ENCODE assay signal across 22 cellular contexts in genomic region chr1:84569216-84569615, GRCh38.
DNase-seq lines count a peak whose midpoint lies in the region; ATAC-seq and TF ChIP-seq lines count a peak whose summit lies in the region.
"Had no signal": no experiment of that assay in that cellular context is flagged by ENCODE, and none has a peak within 500 bp of the region (broad histone marks: within the 10 kb centered on the region; RNA-seq: fewer than 3 reads in every experiment).

No MANE protein-coding gene starts in this region.

- peaks cover 37% of the 10 kb centered on the region for H3K36me3 Mint-ChIP-seq in nephron progenitor cell (ENCODE audit: low read depth)

- H3K9me3 ChIP-seq in WERI-Rb-1 (ENCODE audit: severe bottlenecking): peaks cover 7% of the 10 kb centered on the region
- H3K9me3 ChIP-seq: SK-N-SH had no signal

- no peak overlapping the region for H3K4me3 ChIP-seq in WERI-Rb-1 (ENCODE audit: low read depth, low read length)
- H3K4me3 ChIP-seq: GM12878 had no signal

- no peaks in the 10 kb centered on the region for H3K27me3 ChIP-seq in WERI-Rb-1 (ENCODE audit: insufficient read depth, low read depth, severe bottlenecking)

- H3K27me3 Mint-ChIP-seq in nephron progenitor cell (ENCODE audit: low read depth, poor library complexity): no peaks in the 10 kb centered on the region
- H3K27me3 Mint-ChIP-seq: B cell had no signal

- H3K9me3 Mint-ChIP-seq in nephron progenitor cell: peaks cover 3% of the 10 kb centered on the region
- H3K9me3 Mint-ChIP-seq: CD8-positive, alpha-beta T cell had no signal

- no peak overlapping the region for H3K4me3 Mint-ChIP-seq in nephron progenitor cell
- H3K4me3 Mint-ChIP-seq: B cell; CD8-positive, alpha-beta T cell had no signal

- no peak for ATAC-seq in GM18907 (IDR thresholded peaks at IDR 0.05; ENCODE audit: unreplicated experiment)
- ATAC-seq: CD8-positive, alpha-beta T cell; GM12878; PC-3 had no signal

- no peak overlapping the region for H3K27ac Mint-ChIP-seq in nephron progenitor cell
- H3K27ac Mint-ChIP-seq: B cell; CD8-positive, alpha-beta T cell had no signal

- H3K27ac ChIP-seq in WERI-Rb-1: peak overlapping the region; percentile 88
- H3K27ac ChIP-seq: 22Rv1, C4-2B, HL-60 had no signal

- H3K36me3 ChIP-seq in WERI-Rb-1: peaks cover 9% of the 10 kb centered on the region; the same call in 1 of the 2 replicates

- TF ChIP-seq CTCF in WERI-Rb-1 (IDR thresholded peaks at IDR 0.05; ENCODE audit: low read depth, low read length) (no peak), nephron progenitor cell (IDR thresholded peaks at IDR 0.05) (no peak)

- H3K4me1 Mint-ChIP-seq in nephron progenitor cell: peaks cover 33% of the 10 kb centered on the region

- DNase-seq in DMS 273 (lab: John Stamatoyannopoulos, UW; ENCODE audit: unreplicated experiment): peak; percentile 48
- no peak for DNase-seq in DMS 273 treated with DMSO at 0.1 percent for 48 hours (lab: John Stamatoyannopoulos, UW)
- peak; percentile 35 for DNase-seq in NCI-H446 treated with DMSO at 0.1 percent for 48 hours (lab: John Stamatoyannopoulos, UW)
- DNase-seq in WERI-Rb-1: peak; percentile 46
- DNase-seq in anterior cingulate cortex (lab: John Stamatoyannopoulos, UW): no peak
- no peak for DNase-seq in nephron progenitor cell
- DNase-seq: CD8-positive, alpha-beta T cell; GDM1; NCI-H1048; NCI-H1417; NCI-H187; NCI-H748 treated with DMSO at 0.1 percent for 48 hours; NK-92 treated with Interleukin-12 subunit alpha and Interleukin-12 subunit beta, amount 100 ng/mL, for 24 hours; PC-3; SK-N-SH; SW 1271 had no signal

Comparison
In these comparisons a context has a peak if more than half of its experiments do, and no peak if none do; other contexts are left out.
1. DNase-seq: peak in DMS 273 (single experiment), NCI-H446 treated with DMSO at 0.1 percent for 48 hours (single experiment) and WERI-Rb-1 (single experiment); none in DMS 273 treated with DMSO at 0.1 percent for 48 hours (single experiment), anterior cingulate cortex (0 of 58) and nephron progenitor cell (single experiment).